ENCODE assay signal across 12 cellular contexts in genomic region chr2:20579866-20580265, GRCh38.
DNase-seq lines count a peak whose midpoint lies in the region; ATAC-seq and TF ChIP-seq lines count a peak whose summit lies in the region.
"Had no signal": no experiment of that assay in that cellular context is flagged by ENCODE, and none has a peak within 500 bp of the region (broad histone marks: within the 10 kb centered on the region; RNA-seq: fewer than 3 reads in every experiment).

No MANE protein-coding gene starts in this region.

- H3K9me3 Mint-ChIP-seq in stimulated activated naive CD8-positive, alpha-beta T cell treated with anti-CD3 and anti-CD28 coated beads, Interleukin-15, Interleukin-2, amounts not matched to agents 100 ng/mL and 50 ng/mL, for 24 hours = no peaks in the 10 kb centered on the region
- H3K9me3 Mint-ChIP-seq in endothelial cell (ENCODE audit: unreplicated experiment) (no peaks in the 10 kb centered on the region), neural crest cell (no peaks in the 10 kb centered on the region)
- peaks cover 0 to 14% (median 0%) of the 10 kb centered on the region in 9 donors for H3K9me3 Mint-ChIP-seq in naive thymus-derived CD8-positive, alpha-beta T cell
- H3K9me3 Mint-ChIP-seq: memory B cell had no signal

- no peaks in the 10 kb centered on the region for H3K36me3 Mint-ChIP-seq in stimulated activated naive CD8-positive, alpha-beta T cell treated with anti-CD3 and anti-CD28 coated beads, Interleukin-15, Interleukin-2, amounts not matched to agents 100 ng/mL and 50 ng/mL, for 24 hours (ENCODE audit: low read depth)
- H3K36me3 Mint-ChIP-seq in endothelial cell (ENCODE audit: low read depth, unreplicated experiment) (no peaks in the 10 kb centered on the region), neural crest cell (ENCODE audit: low read depth) (no peaks in the 10 kb centered on the region)
- peaks cover 0 to 3% (median 0%) of the 10 kb centered on the region in 3 donors for H3K36me3 Mint-ChIP-seq in naive thymus-derived CD8-positive, alpha-beta T cell
- H3K36me3 Mint-ChIP-seq: memory B cell had no signal

- peak overlapping the region; percentile 47 for H3K27ac Mint-ChIP-seq in stimulated activated naive CD8-positive, alpha-beta T cell treated with anti-CD3 and anti-CD28 coated beads, Interleukin-15, Interleukin-2, amounts not matched to agents 100 ng/mL and 50 ng/mL, for 24 hours
- H3K27ac Mint-ChIP-seq in endothelial cell (ENCODE audit: unreplicated experiment) (peak overlapping the region; percentile 90), neural crest cell (ENCODE audit: unreplicated experiment) (peak overlapping the region; percentile 79)
- no peak overlapping the region for H3K27ac Mint-ChIP-seq in naive thymus-derived CD8-positive, alpha-beta T cell
- H3K27ac Mint-ChIP-seq: activated CD4-positive, alpha-beta T cell treated with anti-CD3 and anti-CD28 coated beads for 36 hours; memory B cell had no signal

- H3K27me3 Mint-ChIP-seq in stimulated activated naive CD8-positive, alpha-beta T cell treated with anti-CD3 and anti-CD28 coated beads, Interleukin-15, Interleukin-2, amounts not matched to agents 100 ng/mL and 50 ng/mL, for 24 hours = no peaks in the 10 kb centered on the region
- peaks cover 4% of the 10 kb centered on the region for H3K27me3 Mint-ChIP-seq in endothelial cell (ENCODE audit: unreplicated experiment)
- no peaks in the 10 kb centered on the region for H3K27me3 Mint-ChIP-seq in neural crest cell (ENCODE audit: low read depth)
- H3K27me3 Mint-ChIP-seq in naive thymus-derived CD8-positive, alpha-beta T cell = peaks cover 0 to 2% (median 0%) of the 10 kb centered on the region in 5 donors
- H3K27me3 Mint-ChIP-seq: memory B cell had no signal

- ATAC-seq in stimulated activated naive CD8-positive, alpha-beta T cell treated with anti-CD3 and anti-CD28 coated beads, Interleukin-15, Interleukin-2, amounts not matched to agents 100 U/mL and 50 U/mL, for 24 hours = no peak
- no peak for ATAC-seq in naive thymus-derived CD8-positive, alpha-beta T cell
- ATAC-seq: activated CD4-positive, alpha-beta T cell treated with anti-CD3 and anti-CD28 coated beads for 36 hours had no signal

- peaks cover 35% of the 10 kb centered on the region for H3K4me1 Mint-ChIP-seq in stimulated activated naive CD8-positive, alpha-beta T cell treated with anti-CD3 and anti-CD28 coated beads, Interleukin-15, Interleukin-2, amounts not matched to agents 100 ng/mL and 50 ng/mL, for 24 hours (ENCODE audit: low read depth)
- H3K4me1 Mint-ChIP-seq in endothelial cell (ENCODE audit: unreplicated experiment) = peaks cover 42% of the 10 kb centered on the region
- peaks cover 78% of the 10 kb centered on the region for H3K4me1 Mint-ChIP-seq in neural crest cell
- H3K4me1 Mint-ChIP-seq in naive thymus-derived CD8-positive, alpha-beta T cell = peaks cover 9 to 16% (median 12%) of the 10 kb centered on the region in 4 donors

- POLR2A ChIA-PET in naive thymus-derived CD8-positive, alpha-beta T cell (lab: Charles Lee) = no interaction called here

- no peak for DNase-seq in stimulated activated naive CD8-positive, alpha-beta T cell treated with anti-CD3 and anti-CD28 coated beads, Interleukin-15, Interleukin-2, amounts not matched to agents 100 U/mL and 50 U/mL, for 24 hours
- DNase-seq in endothelial cell (ENCODE audit: low spot score) = no peak
- no peak for DNase-seq in neural crest cell (ENCODE audit: low read depth, low spot score)
- no peak for DNase-seq in midbrain (lab: John Stamatoyannopoulos, UW)
- DNase-seq in Kasumi-1 (lab: John Stamatoyannopoulos, UW) = no peak
- no peak for DNase-seq in NCI-H345 treated with DMSO at 0.1 percent for 48 hours (lab: John Stamatoyannopoulos, UW; ENCODE audit: unreplicated experiment)
- DNase-seq in naive thymus-derived CD8-positive, alpha-beta T cell = no peak
- DNase-seq: activated CD4-positive, alpha-beta T cell treated with anti-CD3 and anti-CD28 coated beads for 36 hours; cortex of kidney; NCI-H524 treated with DMSO at 0.1 percent for 48 hours had no signal

- TF ChIP-seq CTCF in endothelial cell (IDR thresholded peaks at IDR 0.05; ENCODE audit: unreplicated experiment) (no peak), neural crest cell (conservative IDR thresholded peaks at IDR 0.05) (no peak)

- no peak overlapping the region for H3K4me3 Mint-ChIP-seq in stimulated activated naive CD8-positive, alpha-beta T cell treated with anti-CD3 and anti-CD28 coated beads, Interleukin-15, Interleukin-2, amounts not matched to agents 100 ng/mL and 50 ng/mL, for 24 hours
- H3K4me3 Mint-ChIP-seq in endothelial cell (ENCODE audit: unreplicated experiment) = no peak overlapping the region
- no peak overlapping the region for H3K4me3 Mint-ChIP-seq in neural crest cell
- H3K4me3 Mint-ChIP-seq in naive thymus-derived CD8-positive, alpha-beta T cell = no peak overlapping the region
- H3K4me3 Mint-ChIP-seq: activated CD4-positive, alpha-beta T cell treated with anti-CD3 and anti-CD28 coated beads for 36 hours; memory B cell had no signal

Comparison
In these comparisons a context has a peak if more than half of its experiments do, and no peak if none do; other contexts are left out.
1. H3K27ac Mint-ChIP-seq: peak in stimulated activated naive CD8-positive, alpha-beta T cell treated with anti-CD3 and anti-CD28 coated beads, Interleukin-15, Interleukin-2, amounts not matched to agents 100 ng/mL and 50 ng/mL, for 24 hours (single experiment), endothelial cell (single experiment) and neural crest cell (single experiment); none in naive thymus-derived CD8-positive, alpha-beta T cell (0 of 10).